Comparison of ENCODE assay signal across 2 cellular contexts in the genomic region with DNA sequence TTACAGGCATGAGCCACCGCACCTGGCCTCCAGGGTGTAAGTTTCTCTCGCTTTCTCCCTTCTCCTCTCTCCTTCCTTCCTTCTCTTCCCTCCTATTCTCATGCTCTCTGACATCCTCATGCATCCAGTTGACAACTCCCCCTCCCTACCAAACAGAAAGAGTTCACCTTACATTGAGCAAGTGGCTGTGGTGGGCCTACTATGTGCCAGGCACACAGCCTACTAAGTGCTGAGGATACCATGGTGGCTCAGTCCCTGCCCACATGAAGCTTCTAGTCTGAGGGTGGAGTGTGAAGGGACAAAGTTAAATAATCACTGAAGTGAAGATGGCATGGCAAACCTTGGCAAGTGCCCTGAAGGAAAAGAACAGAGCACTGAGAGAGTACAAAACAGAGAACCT.
TF ChIP-seq lines count a peak whose summit lies in the region.

No MANE protein-coding gene starts in this region.

TF ChIP-seq in HepG2, 621 proteins besides CTCF, POLR2A, EP300 and RAD21:
- TF ChIP-seq ZNF337 (CRISPR knock-in tag; IDR thresholded peaks at IDR 0.05; ENCODE audit: borderline replicate concordance, low read depth): no peak
- no peak for TF ChIP-seq ZNF562 (CRISPR knock-in tag; IDR thresholded peaks at IDR 0.05; ENCODE audit: borderline replicate concordance)
- TF ChIP-seq ZKSCAN1 (IDR thresholded peaks at IDR 0.05; ENCODE audit: low read length): peak; percentile 97
- TF ChIP-seq XRCC5 (optimal IDR thresholded peaks at IDR 0.05; ENCODE audit: low read length): no peak
- TF ChIP-seq ZNF510 (CRISPR knock-in tag; IDR thresholded peaks at IDR 0.05; ENCODE audit: low read depth): no peak
TF ChIP-seq in HepG2: peak in this region for 1.

TF ChIP-seq in K562, 482 proteins besides CTCF, POLR2A, EP300 and RAD21:
- TF ChIP-seq ZNF778 (CRISPR knock-in tag; IDR thresholded peaks at IDR 0.05) (no peak), ZKSCAN1 (IDR thresholded peaks at IDR 0.05; ENCODE audit: low read depth, low read length) (peak; percentile 98)
TF ChIP-seq in K562: peak in this region for 1.
